ENCODE assay signal across 8 cellular contexts in the genomic region with DNA sequence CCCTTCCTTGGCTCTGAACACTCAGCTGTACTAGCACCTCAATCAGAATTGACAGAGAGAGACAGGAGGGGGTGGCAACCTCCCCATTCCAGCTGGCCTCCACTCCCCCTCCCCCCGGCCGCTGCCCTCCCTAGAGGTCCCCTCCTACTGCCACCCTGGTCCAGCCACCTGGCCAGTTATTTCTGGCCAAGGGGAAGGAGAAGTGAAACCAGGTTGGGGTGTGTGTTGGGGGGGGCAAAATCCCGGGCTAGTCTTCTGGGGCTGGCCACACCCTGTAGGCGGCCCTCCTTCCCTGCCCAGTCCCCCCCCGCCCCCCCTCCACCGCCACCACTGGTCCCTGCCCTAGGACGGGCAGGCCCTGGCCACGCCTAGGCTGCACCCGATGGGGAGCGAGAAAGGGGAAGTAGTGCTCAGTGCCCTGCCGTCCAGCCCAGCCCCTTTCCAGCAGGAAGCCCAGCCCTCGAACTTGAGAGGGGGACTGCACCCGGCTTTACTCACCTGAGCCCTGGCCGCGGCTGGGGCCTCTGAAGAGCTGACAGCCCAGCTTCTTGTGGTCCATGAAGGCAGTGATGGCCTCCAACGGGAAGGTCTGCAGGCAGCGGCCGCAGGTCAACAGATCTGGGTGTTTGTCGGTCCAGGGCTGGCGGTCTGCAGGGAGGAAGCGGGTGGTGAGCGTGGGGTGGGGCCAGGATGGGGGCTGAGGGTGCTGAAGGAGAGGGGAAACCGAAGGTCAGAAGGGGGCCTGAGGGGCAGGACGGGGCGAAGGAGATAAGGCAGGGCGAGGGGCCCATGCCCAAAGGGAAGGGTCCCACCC. TPM values are rescaled to one million over a fixed set of nuclear protein-coding genes. Genes with fewer than 3 reads are reported as not detected.
DNase-seq lines count a peak whose midpoint lies in the region; ATAC-seq and TF ChIP-seq lines count a peak whose summit lies in the region.

No MANE protein-coding gene starts in this region.

- no peaks in the 10 kb centered on the region for H4K20me1 ChIP-seq in mammary epithelial cell (ENCODE audit: insufficient read depth, low read length)

- WGBS in mammary epithelial cell (ENCODE audit: low coverage, missing lambda C conversion rate) = 77% methylated on average over 14 of the region's 26 CpGs
- whole genome bisulfite sequencing in spleen, 5 donors = 2 to 5% (median 3%) methylated on average over 14 to 25 of the region's 26 CpGs

- H3K27me3 ChIP-seq in GM06990 (replicated peaks; ENCODE audit: control insufficient read depth, insufficient read depth, low read length) (no peaks in the 10 kb centered on the region), mammary epithelial cell (ENCODE audit: insufficient read depth, low read length) (no peaks in the 10 kb centered on the region), spleen (replicated peaks in 1 of 7) (no peaks in the 10 kb centered on the region)

- BruUV-seq in mammary epithelial cell (replicated peaks; lab: Mats Ljungman, UMichigan) = no TSS peak

- intact Hi-C loops in mammary epithelial cell (cut with micrococcal nuclease) (loop anchor here (2.0 to 5.0 kb wide), 2 partner anchors 37 to 102 kb away; a partner anchor contains a TSS), spleen (cut with DNase I; ENCODE audit: low total_unique reads) (no loop called here)

- peak; percentile 59 for ATAC-seq in GM21390 (IDR thresholded peaks at IDR 0.05; ENCODE audit: unreplicated experiment)

- peak overlapping the region; percentile 57 for H2AFZ ChIP-seq in mammary epithelial cell (ENCODE audit: low read depth, low read length)

- TF ChIP-seq CTCF in GM06990 (IDR thresholded peaks at IDR 0.05; ENCODE audit: insufficient read depth, low read length, poor library complexity, severe bottlenecking) = no peak
- TF ChIP-seq CTCF in mammary epithelial cell (conservative IDR thresholded peaks at IDR 0.05 in 1 of 2, IDR thresholded peaks at IDR 0.05 in 1 of 2; ENCODE audit: extremely low read depth in 1 of 2, insufficient read depth in 1 of 2, low read depth in 1 of 2, low read length in 2 of 2) = no peak
- TF ChIP-seq CTCF in spleen (IDR thresholded peaks at IDR 0.05 in 8 of 11, conservative IDR thresholded peaks at IDR 0.05 in 3 of 11) = no peak

- no peak overlapping the region for H3K9ac ChIP-seq in mammary epithelial cell (ENCODE audit: insufficient read depth, low read length)

- H3K36me3 ChIP-seq in GM06990 (ENCODE audit: control insufficient read depth, insufficient read depth, low read length) = peaks cover 11% of the 10 kb centered on the region
- peaks cover under 1% of the 10 kb centered on the region for H3K36me3 ChIP-seq in mammary epithelial cell (ENCODE audit: insufficient read depth, low read length)
- H3K36me3 ChIP-seq in spleen = peaks cover 0 to 41% (median 26%) of the 10 kb centered on the region in 6 donors

- H3K27ac ChIP-seq in mammary epithelial cell (ENCODE audit: insufficient read depth, low read depth, low read length) (no peak overlapping the region), spleen (peak overlapping the region; percentile 80 to 94 (median 90))

- dilution Hi-C loops in mammary epithelial cell (cut with HindIII; ENCODE audit: low sequenced_read_pairs) = no loop called here

- TF ChIP-seq POLR2A in Raji (IDR thresholded peaks at IDR 0.05; ENCODE audit: insufficient read depth, low read depth, low read length) (peak; percentile 77), spleen (IDR thresholded peaks at IDR 0.05) (peak in 1 of 3 donors; percentile 20)

- in situ Hi-C loops in mammary epithelial cell (cut with MboI; ENCODE audit: low sequenced_read_pairs in 2 of 2) = no loop called here

- peaks cover 14% of the 10 kb centered on the region for H3K79me2 ChIP-seq in mammary epithelial cell (ENCODE audit: insufficient read depth, low read length)

- CTCF ChIA-PET in mammary epithelial cell (lab: Charles Lee; ENCODE audit: low non-redundant PET) = no interaction called here

- H3K4me3 ChIP-seq in GM06990 (replicated peaks; ENCODE audit: low read depth, low read length) (peak overlapping the region; percentile 97), mammary epithelial cell (replicated peaks in 1 of 3; ENCODE audit: insufficient read depth in 1 of 3, low read depth in 2 of 3, low read length in 3 of 3) (peak overlapping the region in 2 of 3 experiments; percentile 23 to 36), spleen (peak overlapping the region; percentile 56 to 94 (median 78))

- peaks cover 20% of the 10 kb centered on the region for H3K4me1 ChIP-seq in mammary epithelial cell (ENCODE audit: insufficient read depth, low read length)
- peaks cover 20 to 74% (median 55%) of the 10 kb centered on the region in 6 donors for H3K4me1 ChIP-seq in spleen

- no peaks in the 10 kb centered on the region for H3K9me3 ChIP-seq in mammary epithelial cell (replicated peaks; ENCODE audit: insufficient read depth, low read length)
- no peaks in the 10 kb centered on the region for H3K9me3 ChIP-seq in spleen

- DNase-seq in GM06990 (ENCODE audit: extremely low read depth, insufficient read length) = peak; percentile 89
- peak; percentile 79 for DNase-seq in HK-2 (ENCODE audit: unreplicated experiment)
- no peak for DNase-seq in mammary epithelial cell
- peak; percentile 36 for DNase-seq in iris pigment epithelial cell (ENCODE audit: low read depth)
- DNase-seq in spleen = peak; percentile 98
- no peak for DNase-seq in NCI-H1930 (lab: John Stamatoyannopoulos, UW)

- H3K4me2 ChIP-seq in mammary epithelial cell (ENCODE audit: insufficient read depth, low read depth, low read length) = peak overlapping the region; percentile 60

RNA-seq across cellular contexts. Expression of a gene that starts 0.9 kb away (rescaled TPM):
- total RNA-seq in mammary epithelial cell (under 1 TPM in 1 of 2 donors, not detected in 1; 0.66 TPM), spleen (1 to 10 TPM; 3.9 to 7.5 (median 6.4) TPM)
- polyA plus RNA-seq in mammary epithelial cell (0.22 TPM), spleen (10 to 100 TPM in 1 of 3 donors, 1 to 10 TPM in 2; 7.3 to 11.9 (median 8.8) TPM)
- 0.41 TPM for polyA minus RNA-seq in mammary epithelial cell

RNA-seq across cellular contexts. Expression of a gene that starts 3.6 kb away (rescaled TPM):
- total RNA-seq in mammary epithelial cell = 10 to 100 TPM in 1 of 2 donors, 1 to 10 TPM in 1; 9.5 to 18.6 TPM
- 41.3 TPM for polyA plus RNA-seq in mammary epithelial cell
- 4.1 TPM for polyA minus RNA-seq in mammary epithelial cell
- total RNA-seq in spleen = 10 to 100 TPM; 19.6 to 33.4 (median 23.1) TPM
- polyA plus RNA-seq in spleen = 10 to 100 TPM; 43.6 to 51.1 (median 49.7) TPM

RNA-seq across cellular contexts. Expression of a gene that starts 17.6 kb away (rescaled TPM):
- total RNA-seq in mammary epithelial cell (10 to 100 TPM; 32.9 to 48.0 TPM), spleen (10 to 100 TPM; 16.2 to 27.1 (median 19.6) TPM)
- polyA plus RNA-seq in mammary epithelial cell (15.2 TPM), spleen (10 to 100 TPM; 14.3 to 36.7 (median 20.3) TPM)
- 15.8 TPM for polyA minus RNA-seq in mammary epithelial cell

RNA-seq across cellular contexts. Expression of a gene that starts 36.6 kb away (rescaled TPM):
- total RNA-seq in mammary epithelial cell (10 to 100 TPM; 19.5 to 69.5 TPM), spleen (100 to 1,000 TPM in 6 of 7 donors, 10 to 100 TPM in 1; 97.6 to 153 (median 143) TPM)
- polyA plus RNA-seq in mammary epithelial cell (16.9 TPM), spleen (100 to 1,000 TPM in 2 of 3 donors, 10 to 100 TPM in 1; 61.3 to 215 (median 191) TPM)
- 32.6 TPM for polyA minus RNA-seq in mammary epithelial cell

Comparison
In these comparisons a context has a peak if more than half of its experiments do, and no peak if none do; other contexts are left out.
1. DNase-seq: peak in GM06990 (single experiment), HK-2 (single experiment), iris pigment epithelial cell (single experiment) and spleen (single experiment); none in mammary epithelial cell (single experiment) and NCI-H1930 (0 of 2).
2. H3K4me3 ChIP-seq: peak in every context shown above with its lines; median percentile 97 in GM06990; 78 in spleen; 30 in mammary epithelial cell.